In genomic region chrX:46279925-46280313, GRCh38 we compare ENCODE assay signal across 10 cellular contexts.
DNase-seq lines count a peak whose midpoint lies in the region; ATAC-seq, FAIRE-seq and TF ChIP-seq lines count a peak whose summit lies in the region.
"Had no signal": no experiment of that assay in that cellular context is flagged by ENCODE, and none has a peak within 500 bp of the region (broad histone marks: within the 10 kb centered on the region; RNA-seq: fewer than 3 reads in every experiment).

No MANE protein-coding gene starts in this region.

- peaks cover 0 to 1% of the 10 kb centered on the region in 2 donors for H3K9me3 Mint-ChIP-seq in activated T-cell treated with anti-CD3 and anti-CD28 coated beads, Interleukin-2, amount 50 U/mL, for 72 hours

- DNase-seq in activated T-cell treated with anti-CD3 and anti-CD28 coated beads, Interleukin-2, amount 50 U/mL, for 72 hours, result no peak
- no peak for DNase-seq in activated T-cell treated with anti-CD3 and anti-CD28 coated beads, Interleukin-2, amount 50 U/mL, for 1 hour
- DNase-seq in NCI-H226 (peak; percentile 15), dermis blood vessel endothelial cell (peak; percentile 45), pancreas (no peak), upper lobe of right lung (no peak)
- no peak for DNase-seq in stimulated activated naive CD8-positive, alpha-beta T cell treated with anti-CD3 and anti-CD28 coated beads, Interleukin-15, Interleukin-2, amounts not matched to agents 100 U/mL and 50 U/mL, for 24 hours
- DNase-seq: NCI-H1694 had no signal

- H3K27ac ChIP-seq in pancreas (no peak overlapping the region), upper lobe of right lung (no peak overlapping the region)

- H3K36me3 Mint-ChIP-seq in activated T-cell treated with anti-CD3 and anti-CD28 coated beads, Interleukin-2, amount 50 U/mL, for 72 hours (ENCODE audit: insufficient read depth in 2 of 2), result peaks cover 0 to 2% of the 10 kb centered on the region in 2 donors

- TF ChIP-seq CTCF in pancreas (IDR thresholded peaks at IDR 0.05), result no peak
- no peak for TF ChIP-seq CTCF in upper lobe of right lung (IDR thresholded peaks at IDR 0.05)

- H3K4me1 ChIP-seq in pancreas, result no peaks in the 10 kb centered on the region
- no peaks in the 10 kb centered on the region for H3K4me1 ChIP-seq in upper lobe of right lung

- H3K36me3 ChIP-seq in pancreas (no peaks in the 10 kb centered on the region), upper lobe of right lung (no peaks in the 10 kb centered on the region)

- 69 to 73% methylated on average over 3 of the region's 3 CpGs for WGBS in pancreas, 2 donors

- ATAC-seq in activated T-cell treated with anti-CD3 and anti-CD28 coated beads, Interleukin-2, amount 50 U/mL, for 72 hours (replicated peaks in 1 of 2), result peak; percentile 44 to 54
- peak; percentile 49 for ATAC-seq in stimulated activated naive CD8-positive, alpha-beta T cell treated with anti-CD3 and anti-CD28 coated beads, Interleukin-15, Interleukin-2, amounts not matched to agents 100 U/mL and 50 U/mL, for 24 hours
- ATAC-seq in pancreas (no peak), upper lobe of right lung (no peak), HG02759 (IDR thresholded peaks at IDR 0.05; ENCODE audit: unreplicated experiment) (no peak)

- no peaks in the 10 kb centered on the region for H3K27me3 Mint-ChIP-seq in activated T-cell treated with anti-CD3 and anti-CD28 coated beads, Interleukin-2, amount 50 U/mL, for 72 hours (ENCODE audit: low read depth)
- H3K27me3 Mint-ChIP-seq: B cell had no signal

- no peaks in the 10 kb centered on the region for H3K9me3 ChIP-seq in pancreas
- H3K9me3 ChIP-seq in upper lobe of right lung, result no peaks in the 10 kb centered on the region

- no peak overlapping the region for H3K4me3 Mint-ChIP-seq in activated T-cell treated with anti-CD3 and anti-CD28 coated beads, Interleukin-2, amount 50 U/mL, for 72 hours
- H3K4me3 Mint-ChIP-seq: B cell had no signal

- no peak for FAIRE-seq in pancreas (lab: Jason Lieb, UNC)

- H3K4me3 ChIP-seq in pancreas (no peak overlapping the region), upper lobe of right lung (no peak overlapping the region)

- no peak overlapping the region for H3K27ac Mint-ChIP-seq in activated T-cell treated with anti-CD3 and anti-CD28 coated beads, Interleukin-2, amount 50 U/mL, for 72 hours
- H3K27ac Mint-ChIP-seq: B cell had no signal

- intact Hi-C loops in pancreas (cut with DNase I) (no loop called here), upper lobe of right lung (cut with DNase I) (no loop called here)

- no peaks in the 10 kb centered on the region for H3K27me3 ChIP-seq in pancreas
- no peaks in the 10 kb centered on the region for H3K27me3 ChIP-seq in upper lobe of right lung

- H3K4me1 Mint-ChIP-seq in activated T-cell treated with anti-CD3 and anti-CD28 coated beads, Interleukin-2, amount 50 U/mL, for 72 hours (ENCODE audit: low read depth), result peaks cover 18% of the 10 kb centered on the region
- H3K4me1 Mint-ChIP-seq: B cell had no signal

Comparison
In these comparisons a context has a peak if more than half of its experiments do, and no peak if none do; other contexts are left out.
1. ATAC-seq: peak in activated T-cell treated with anti-CD3 and anti-CD28 coated beads, Interleukin-2, amount 50 U/mL, for 72 hours (2 of 2) and stimulated activated naive CD8-positive, alpha-beta T cell treated with anti-CD3 and anti-CD28 coated beads, Interleukin-15, Interleukin-2, amounts not matched to agents 100 U/mL and 50 U/mL, for 24 hours (single experiment); none in pancreas (0 of 4), upper lobe of right lung (single experiment) and HG02759 (single experiment).
2. DNase-seq: peak in NCI-H226 (single experiment) and dermis blood vessel endothelial cell (single experiment); none in activated T-cell treated with anti-CD3 and anti-CD28 coated beads, Interleukin-2, amount 50 U/mL, for 72 hours (0 of 2), activated T-cell treated with anti-CD3 and anti-CD28 coated beads, Interleukin-2, amount 50 U/mL, for 1 hour (single experiment), stimulated activated naive CD8-positive, alpha-beta T cell treated with anti-CD3 and anti-CD28 coated beads, Interleukin-15, Interleukin-2, amounts not matched to agents 100 U/mL and 50 U/mL, for 24 hours (single experiment), pancreas (0 of 6) and upper lobe of right lung (single experiment).